In genomic region chr7:105013283-105013817, GRCh38 we compare ENCODE assay signal across 8 cellular contexts. TPM values are rescaled to one million over a fixed set of nuclear protein-coding genes. Genes with fewer than 3 reads are reported as not detected.
DNase-seq lines count a peak whose midpoint lies in the region; ATAC-seq and TF ChIP-seq lines count a peak whose summit lies in the region.

No MANE protein-coding gene starts in this region.

- no peaks in the 10 kb centered on the region for H3K27me3 ChIP-seq in skeletal muscle tissue (ENCODE audit: control insufficient read depth in 3 of 3, insufficient read depth in 3 of 3, low read length in 3 of 3)

- H3K4me1 Mint-ChIP-seq in MCF 10A (ENCODE audit: insufficient read depth, unreplicated experiment), result peaks cover 28% of the 10 kb centered on the region

- BruUV-seq in MCF 10A (replicated peaks; lab: Mats Ljungman, UMichigan), result TSS peak; percentile 24

- no peaks in the 10 kb centered on the region for H3K9me3 Mint-ChIP-seq in MCF 10A (ENCODE audit: unreplicated experiment)

- peaks cover 0 to 8% (median 2%) of the 10 kb centered on the region in 3 donors for H3K36me3 ChIP-seq in skeletal muscle tissue (ENCODE audit: control insufficient read depth in 3 of 3, insufficient read depth in 3 of 3, low read length in 3 of 3)

- intact Hi-C loops in MCF 10A (cut with micrococcal nuclease), result no loop called here

- peak; percentile 39 for TF ChIP-seq CTCF in 22Rv1 (IDR thresholded peaks at IDR 0.05)
- peak; percentile 42 for TF ChIP-seq CTCF in MCF 10A (IDR thresholded peaks at IDR 0.05; ENCODE audit: unreplicated experiment)

- CTCF ChIA-PET in MCF 10A (lab: Yijun Ruan, JAX), result interaction anchor here (1.0 to 13.5 kb wide), 2 partner anchors 10 to 32 kb away, joined by 3 to 119 read pairs; no protein-coding TSS in a partner anchor

- peak overlapping the region; percentile 99 for H3K27ac ChIP-seq in 22Rv1
- peak overlapping the region; percentile 95 for H3K27ac ChIP-seq in skeletal muscle tissue (ENCODE audit: low read depth, low read length)

- DNase-seq in NCI-H2081 treated with DMSO at 0.1 percent for 48 hours (lab: John Stamatoyannopoulos, UW), result peak; percentile 69
- DNase-seq in UCSD-AML1 (lab: John Stamatoyannopoulos, UW; ENCODE audit: unreplicated experiment), result peak; percentile 78
- DNase-seq in MCF 10A (ENCODE audit: unreplicated experiment), result peak; percentile 95

- H3K4me3 Mint-ChIP-seq in MCF 10A (ENCODE audit: unreplicated experiment), result peak overlapping the region; percentile 100

- peak; percentile 49 for ATAC-seq in GM18511 (IDR thresholded peaks at IDR 0.05; ENCODE audit: unreplicated experiment)
- peak; percentile 44 for ATAC-seq in HG03025 (IDR thresholded peaks at IDR 0.05; ENCODE audit: low FRiP score, unreplicated experiment)

- H3K36me3 Mint-ChIP-seq in MCF 10A (ENCODE audit: insufficient read depth, unreplicated experiment), result peaks cover 33% of the 10 kb centered on the region

- H3K27me3 Mint-ChIP-seq in MCF 10A (ENCODE audit: insufficient read depth, unreplicated experiment), result no peaks in the 10 kb centered on the region

- H3K27ac Mint-ChIP-seq in MCF 10A (ENCODE audit: low read depth, unreplicated experiment), result peak overlapping the region; percentile 100

- POLR2A ChIA-PET in MCF 10A (lab: Yijun Ruan, JAX), result interaction anchor here (0.7 to 21.0 kb wide), 26 partner anchors 9 to 1937 kb away, joined by 3 to 620 read pairs (median 4); partner anchors contain the start of genes PSMC2, RINT1 and SRPK2

- peak overlapping the region; percentile 99 for H3K4me3 ChIP-seq in iPS-18c (ENCODE audit: insufficient read depth, low read depth, low read length)
- peak overlapping the region; percentile 93 to 100 (median 98) for H3K4me3 ChIP-seq in skeletal muscle tissue (ENCODE audit: low read length in 3 of 3)

- H3K4me1 ChIP-seq in skeletal muscle tissue (ENCODE audit: control insufficient read depth in 3 of 3, insufficient read depth in 3 of 3, low read length in 3 of 3), result peaks cover 19 to 35% (median 23%) of the 10 kb centered on the region in 3 donors

- H3K9me3 ChIP-seq in iPS-18c (ENCODE audit: control insufficient read depth, insufficient read depth, low read length) (no peaks in the 10 kb centered on the region), skeletal muscle tissue (ENCODE audit: control insufficient read depth in 3 of 3, low read length in 3 of 3) (no peaks in the 10 kb centered on the region)

- H3K9ac ChIP-seq in skeletal muscle tissue (ENCODE audit: low read depth in 1 of 3, low read length in 3 of 3), result peak overlapping the region; percentile 100

RNA-seq across cellular contexts. Expression of gene KMT2E, which starts 0.7 kb away (rescaled TPM):
- total RNA-seq in MCF 10A (2022), result 49.7 and 53.1 TPM in 2 replicates
- total RNA-seq in skeletal muscle tissue, result 59.0 TPM

Comparison
In these comparisons a context has a peak if more than half of its experiments do, and no peak if none do; other contexts are left out.
1. Peak in every context shown above with its lines: DNase-seq, ATAC-seq, H3K4me3 ChIP-seq and H3K27ac ChIP-seq.